8 cellular contexts compared by ENCODE assay signal in genomic region chr21:39518055-39518844, GRCh38.
DNase-seq lines count a peak whose midpoint lies in the region; ATAC-seq and TF ChIP-seq lines count a peak whose summit lies in the region.

No MANE protein-coding gene starts in this region.

- peak; percentile 69 for ATAC-seq in GM19455 (IDR thresholded peaks at IDR 0.05; ENCODE audit: unreplicated experiment)
- ATAC-seq in HG02981 (IDR thresholded peaks at IDR 0.05; ENCODE audit: unreplicated experiment) = no peak

- H3K4me1 Mint-ChIP-seq in activated T-helper 2 cell treated with anti-CD3 and anti-CD28 coated beads, Interferon-gamma antibody, Interleukin-2, Interleukin-4, amounts not matched to agents 10 μg/mL and 5 μg/mL and 100 μg/mL, durations not matched to agents 14 hours and 24 hours and 36 hours (ENCODE audit: low read depth) = no peaks in the 10 kb centered on the region

- H3K4me1 ChIP-seq in Peyer's patch (peaks cover 0 to under 1% (median 0%) of the 10 kb centered on the region in 4 donors), ovary (ENCODE audit: insufficient read depth) (no peaks in the 10 kb centered on the region)

- no peak overlapping the region for H3K4me3 Mint-ChIP-seq in activated T-helper 2 cell treated with anti-CD3 and anti-CD28 coated beads, Interferon-gamma antibody, Interleukin-2, Interleukin-4, amounts not matched to agents 10 μg/mL and 5 μg/mL and 100 μg/mL, durations not matched to agents 14 hours and 24 hours and 36 hours (ENCODE audit: low read depth)

- intact Hi-C loops in activated T-helper 2 cell treated with anti-CD3 and anti-CD28 coated beads, Interferon-gamma antibody, Interleukin-2, Interleukin-4, amounts not matched to agents 10 μg/mL and 5 μg/mL and 100 μg/mL, durations not matched to agents 14 hours and 24 hours and 36 hours (cut with micrococcal nuclease) = loop anchor here (1.0 kb wide), 1 partner anchor 198 kb away; no protein-coding TSS in a partner anchor
- intact Hi-C loops in ovary (cut with DNase I) = loop anchor here in 2 of 4 donors (10.0 kb wide), 1 partner anchor 197 kb away; no protein-coding TSS in a partner anchor

- H3K9me3 ChIP-seq in Peyer's patch = no peaks in the 10 kb centered on the region
- no peaks in the 10 kb centered on the region for H3K9me3 ChIP-seq in ovary

- no peak for TF ChIP-seq EP300 in ovary (IDR thresholded peaks at IDR 0.05)

- no peak for TF ChIP-seq POLR2A in Peyer's patch (IDR thresholded peaks at IDR 0.05)
- TF ChIP-seq POLR2A in ovary (IDR thresholded peaks at IDR 0.05) = no peak

- H3K36me3 Mint-ChIP-seq in activated T-helper 2 cell treated with anti-CD3 and anti-CD28 coated beads, Interferon-gamma antibody, Interleukin-2, Interleukin-4, amounts not matched to agents 10 μg/mL and 5 μg/mL and 100 μg/mL, durations not matched to agents 14 hours and 24 hours and 36 hours (ENCODE audit: low read depth) = no peaks in the 10 kb centered on the region

- no peak overlapping the region for H3K27ac Mint-ChIP-seq in activated T-helper 2 cell treated with anti-CD3 and anti-CD28 coated beads, Interferon-gamma antibody, Interleukin-2, Interleukin-4, amounts not matched to agents 10 μg/mL and 5 μg/mL and 100 μg/mL, durations not matched to agents 14 hours and 24 hours and 36 hours

- WGBS in ovary, 3 donors = 24 to 30% (median 25%) methylated on average over 13 of the region's 13 CpGs

- no peak overlapping the region for H3K4me3 ChIP-seq in Peyer's patch
- H3K4me3 ChIP-seq in ovary = no peak overlapping the region

- peak; percentile 77 for DNase-seq in COLO668 (lab: John Stamatoyannopoulos, UW; ENCODE audit: unreplicated experiment)
- peak in 1 of 3 donors; percentile 68 for DNase-seq in Peyer's patch
- peak; percentile 15 for DNase-seq in activated T-helper 2 cell treated with anti-CD3 and anti-CD28 coated beads, Interferon-gamma antibody, Interleukin-2, Interleukin-4, amounts not matched to agents 10 μg/mL and 5 μg/mL and 100 μg/mL, durations not matched to agents 14 hours and 24 hours and 36 hours (ENCODE audit: low spot score)
- DNase-seq in germinal center (ENCODE audit: low spot score) = peak; percentile 83
- no peak for DNase-seq in ovary

- H3K36me3 ChIP-seq in Peyer's patch = no peaks in the 10 kb centered on the region
- no peaks in the 10 kb centered on the region for H3K36me3 ChIP-seq in ovary

- H3K27me3 ChIP-seq in Peyer's patch = no peaks in the 10 kb centered on the region
- no peaks in the 10 kb centered on the region for H3K27me3 ChIP-seq in ovary

- no peaks in the 10 kb centered on the region for H3K27me3 Mint-ChIP-seq in activated T-helper 2 cell treated with anti-CD3 and anti-CD28 coated beads, Interferon-gamma antibody, Interleukin-2, Interleukin-4, amounts not matched to agents 10 μg/mL and 5 μg/mL and 100 μg/mL, durations not matched to agents 14 hours and 24 hours and 36 hours (ENCODE audit: low read depth)

- TF ChIP-seq CTCF in LNCAP (IDR thresholded peaks at IDR 0.05) = peak; percentile 80
- TF ChIP-seq CTCF in Peyer's patch (IDR thresholded peaks at IDR 0.05) = peak; percentile 20 to 92 (median 86)
- TF ChIP-seq CTCF in ovary (IDR thresholded peaks at IDR 0.05) = peak in 2 of 3 donors; percentile 28 to 68

- H3K27ac ChIP-seq in Peyer's patch = no peak overlapping the region
- no peak overlapping the region for H3K27ac ChIP-seq in ovary

- H3K9me3 Mint-ChIP-seq in activated T-helper 2 cell treated with anti-CD3 and anti-CD28 coated beads, Interferon-gamma antibody, Interleukin-2, Interleukin-4, amounts not matched to agents 10 μg/mL and 5 μg/mL and 100 μg/mL, durations not matched to agents 14 hours and 24 hours and 36 hours = no peaks in the 10 kb centered on the region

Comparison
In these comparisons a context has a peak if more than half of its experiments do, and no peak if none do; other contexts are left out.
1. DNase-seq: peak in COLO668 (single experiment), activated T-helper 2 cell treated with anti-CD3 and anti-CD28 coated beads, Interferon-gamma antibody, Interleukin-2, Interleukin-4, amounts not matched to agents 10 μg/mL and 5 μg/mL and 100 μg/mL, durations not matched to agents 14 hours and 24 hours and 36 hours (single experiment) and germinal center (single experiment); none in ovary (0 of 5).
2. Peak in every context shown above with its lines, with median percentiles within 50 percentile points of each other: CTCF ChIP-seq.